ENCODE assay signal across 8 cellular contexts in the genomic region with DNA sequence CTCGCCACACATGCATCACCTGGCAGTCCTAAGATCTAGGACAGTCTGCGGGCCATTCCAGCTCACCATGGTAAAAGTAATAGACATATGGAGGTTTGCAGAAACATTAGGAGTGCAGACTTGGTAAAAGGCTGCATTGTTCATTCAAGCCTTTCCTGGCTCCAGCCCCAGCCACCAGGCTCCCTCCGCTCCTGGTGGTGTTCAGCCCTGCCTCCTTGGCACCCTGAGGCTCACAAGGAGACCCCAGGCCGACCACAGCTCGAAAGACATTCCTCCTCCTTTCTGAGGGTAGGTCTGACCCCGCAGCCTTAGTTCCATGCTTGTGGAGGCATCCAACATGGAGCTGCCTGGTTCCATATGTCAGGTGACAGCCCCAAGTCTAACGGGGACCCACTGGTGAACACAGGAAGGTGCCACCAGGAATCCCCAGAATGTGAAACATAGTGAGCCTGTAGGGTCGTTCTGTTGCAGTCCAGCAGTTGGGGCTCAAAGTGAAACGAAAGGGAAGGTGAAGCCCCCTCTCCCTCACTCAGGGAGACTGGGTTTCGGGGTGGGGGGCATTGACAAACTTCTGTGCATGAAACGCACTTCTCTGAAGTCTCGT. TPM values are rescaled to one million over a fixed set of nuclear protein-coding genes. Genes with fewer than 3 reads are reported as not detected.
DNase-seq lines count a peak whose midpoint lies in the region; ATAC-seq, FAIRE-seq and TF ChIP-seq lines count a peak whose summit lies in the region.

No MANE protein-coding gene starts in this region.

- no peaks in the 10 kb centered on the region for H3K27me3 ChIP-seq in CD4-positive, alpha-beta T cell (ENCODE audit: control insufficient read depth, insufficient read depth, low read length)
- H3K27me3 ChIP-seq in PC-9 (ENCODE audit: insufficient read depth, low read depth), result no peaks in the 10 kb centered on the region
- H3K27me3 ChIP-seq in endothelial cell of umbilical vein (ENCODE audit: control insufficient read depth in 2 of 2, insufficient read depth in 2 of 2, low read length in 2 of 2), result no peaks in the 10 kb centered on the region
- H3K27me3 ChIP-seq in osteoblast (ENCODE audit: insufficient read depth, low read length), result no peaks in the 10 kb centered on the region

- TF ChIP-seq POLR2A in endothelial cell of umbilical vein (IDR thresholded peaks at IDR 0.05; ENCODE audit: low read depth, low read length), result no peak

- no peaks in the 10 kb centered on the region for H3K9me1 ChIP-seq in endothelial cell of umbilical vein (replicated peaks; ENCODE audit: control insufficient read depth, extremely low read depth, insufficient read depth, low read length)

- POLR2A ChIA-PET in CD4-positive, alpha-beta T cell (lab: Charles Lee), result interaction anchor here (0.6 to 2.4 kb wide), 8 partner anchors 12 to 192 kb away, joined by 3 to 14 read pairs (median 5); a partner anchor contains a TSS
- POLR2A ChIA-PET in PC-9 (lab: Charles Lee; ENCODE audit: unreplicated experiment), result no interaction called here
- POLR2A ChIA-PET in endothelial cell of umbilical vein (lab: Charles Lee), result no interaction called here

- H3K79me2 ChIP-seq in PC-9 (ENCODE audit: low read depth) (no peaks in the 10 kb centered on the region), endothelial cell of umbilical vein (ENCODE audit: control insufficient read depth, insufficient read depth, low read length) (no peaks in the 10 kb centered on the region), osteoblast (ENCODE audit: insufficient read depth, low read length) (peaks cover 3% of the 10 kb centered on the region)

- H3K9me3 Mint-ChIP-seq in CD4-positive, alpha-beta T cell, result no peaks in the 10 kb centered on the region

- H3K9me3 ChIP-seq in CD4-positive, alpha-beta T cell (ENCODE audit: control insufficient read depth, low read length), result no peaks in the 10 kb centered on the region
- no peaks in the 10 kb centered on the region for H3K9me3 ChIP-seq in PC-9 (ENCODE audit: insufficient read depth, low read depth)
- no peaks in the 10 kb centered on the region for H3K9me3 ChIP-seq in endothelial cell of umbilical vein (replicated peaks; ENCODE audit: control insufficient read depth, insufficient read depth, low read length)
- no peaks in the 10 kb centered on the region for H3K9me3 ChIP-seq in osteoblast (ENCODE audit: low read depth, low read length)

- peak overlapping the region; percentile 97 for H3K4me3 Mint-ChIP-seq in CD4-positive, alpha-beta T cell

- peak overlapping the region; percentile 93 for H3K27ac Mint-ChIP-seq in CD4-positive, alpha-beta T cell

- H4K20me1 ChIP-seq in PC-9 (ENCODE audit: insufficient read depth) (no peaks in the 10 kb centered on the region), endothelial cell of umbilical vein (replicated peaks; ENCODE audit: control insufficient read depth, extremely low read depth, insufficient read depth, low read length) (no peaks in the 10 kb centered on the region), osteoblast (ENCODE audit: insufficient read depth, low read length) (no peaks in the 10 kb centered on the region)

- no peak for TF ChIP-seq CTCF in CD4-positive, alpha-beta T cell (IDR thresholded peaks at IDR 0.05)
- no peak for TF ChIP-seq CTCF in PC-9 (conservative IDR thresholded peaks at IDR 0.05)
- TF ChIP-seq CTCF in endothelial cell of umbilical vein (IDR thresholded peaks at IDR 0.05; ENCODE audit: extremely low read depth in 1 of 2, insufficient read depth in 1 of 2, low read depth in 1 of 2, low read length in 2 of 2), result no peak
- TF ChIP-seq CTCF in osteoblast (IDR thresholded peaks at IDR 0.05; ENCODE audit: extremely low read depth, low read depth, low read length), result no peak

- no peaks in the 10 kb centered on the region for H3K27me3 Mint-ChIP-seq in CD4-positive, alpha-beta T cell

- H3K27ac ChIP-seq in CD4-positive, alpha-beta T cell (ENCODE audit: low read depth, low read length), result peak overlapping the region; percentile 83
- H3K27ac ChIP-seq in PC-9, result no peak overlapping the region
- H3K27ac ChIP-seq in endothelial cell of umbilical vein (ENCODE audit: insufficient read depth, low read depth, low read length), result peak overlapping the region; percentile 72
- peak overlapping the region; percentile 87 for H3K27ac ChIP-seq in osteoblast (ENCODE audit: low read depth, low read length)

- CTCF ChIA-PET in CD4-positive, alpha-beta T cell (lab: Charles Lee), result no interaction called here
- CTCF ChIA-PET in PC-9 (lab: Charles Lee), result no interaction called here
- CTCF ChIA-PET in endothelial cell of umbilical vein (lab: Charles Lee), result no interaction called here

- no TSS peak for BruUV-seq in PC-9 (replicated peaks; lab: Mats Ljungman, UMichigan)
- BruUV-seq in endothelial cell of umbilical vein (replicated peaks; lab: Mats Ljungman, UMichigan), result no TSS peak

- peak overlapping the region; percentile 90 for H2AFZ ChIP-seq in PC-9
- peak overlapping the region; percentile 79 for H2AFZ ChIP-seq in endothelial cell of umbilical vein (ENCODE audit: low read depth, low read length)
- H2AFZ ChIP-seq in osteoblast (ENCODE audit: low read length), result peak overlapping the region; percentile 87

- H3K36me3 ChIP-seq in PC-9 (ENCODE audit: low read depth), result no peaks in the 10 kb centered on the region
- no peaks in the 10 kb centered on the region for H3K36me3 ChIP-seq in endothelial cell of umbilical vein (ENCODE audit: control insufficient read depth in 2 of 2, extremely low read depth in 1 of 2, insufficient read depth in 2 of 2, low read length in 2 of 2)
- peaks cover 8% of the 10 kb centered on the region for H3K36me3 ChIP-seq in osteoblast (ENCODE audit: insufficient read depth, low read length)

- no peak for DNase-seq in CD4-positive, alpha-beta T cell
- DNase-seq in PC-9 (no peak), endothelial cell of umbilical vein (ENCODE audit: low read depth, low spot score) (no peak), osteoblast (ENCODE audit: insufficient read length, low spot score, missing footprints) (peak; percentile 49), NCI-H446 (lab: John Stamatoyannopoulos, UW) (no peak), kidney glomerular epithelial cell (lab: John Stamatoyannopoulos, UW) (no peak), NCI-H2107 treated with DMSO at 0.1 percent for 48 hours (lab: John Stamatoyannopoulos, UW; ENCODE audit: unreplicated experiment) (no peak), epidermal melanocyte (ENCODE audit: insufficient read length, low spot score) (no peak)

- intact Hi-C loops in CD4-positive, alpha-beta T cell (cut with DNase I, micrococcal nuclease), result loop anchor here (1.0 to 10.0 kb wide), 5 partner anchors 36 to 489 kb away; a partner anchor contains a TSS
- intact Hi-C loops in PC-9 (cut with micrococcal nuclease; ENCODE audit: unreplicated experiment) (loop anchor here (10.0 kb wide), 1 partner anchor 204 kb away; no protein-coding TSS in a partner anchor), endothelial cell of umbilical vein (cut with micrococcal nuclease) (loop anchor here (2.0 to 5.0 kb wide), 2 partner anchors 280 to 344 kb away; a partner anchor contains a TSS)

- peaks cover 28% of the 10 kb centered on the region for H3K36me3 Mint-ChIP-seq in CD4-positive, alpha-beta T cell (ENCODE audit: low read depth)

- H3K9ac ChIP-seq in endothelial cell of umbilical vein (replicated peaks; ENCODE audit: extremely low read depth, insufficient read depth, low read length), result peak overlapping the region; percentile 69

- FAIRE-seq in endothelial cell of umbilical vein (lab: Jason Lieb, UNC), result peak; percentile 4

- H3K4me2 ChIP-seq in PC-9 (peak overlapping the region; percentile 93), endothelial cell of umbilical vein (ENCODE audit: insufficient read depth, low read length) (peak overlapping the region; percentile 73), osteoblast (ENCODE audit: insufficient read depth, low read length) (peak overlapping the region; percentile 90)

- peaks cover 92% of the 10 kb centered on the region for H3K4me1 Mint-ChIP-seq in CD4-positive, alpha-beta T cell (ENCODE audit: low read depth)

- H3K9me2 ChIP-seq in PC-9 (ENCODE audit: insufficient read depth), result no peaks in the 10 kb centered on the region

- ATAC-seq in CD4-positive, alpha-beta T cell (ENCODE audit: poor library complexity), result no peak

- no peaks in the 10 kb centered on the region; the same call in 1 of the 2 replicates for H3F3A ChIP-seq in PC-9 (ENCODE audit: insufficient read depth, low read depth)

- peak overlapping the region; percentile 75 for H3K4me3 ChIP-seq in PC-9
- H3K4me3 ChIP-seq in endothelial cell of umbilical vein (replicated peaks in 1 of 3; ENCODE audit: insufficient read depth in 1 of 3, low read depth in 1 of 3, low read length in 3 of 3), result peak overlapping the region in 2 of 3 experiments; percentile 49 to 77
- H3K4me3 ChIP-seq in osteoblast (ENCODE audit: insufficient read depth, low read length), result peak overlapping the region; percentile 84

- H3K4me1 ChIP-seq in PC-9 (replicated peaks; ENCODE audit: insufficient read depth), result peaks cover 9% of the 10 kb centered on the region
- H3K4me1 ChIP-seq in endothelial cell of umbilical vein (ENCODE audit: control insufficient read depth, extremely low read depth, insufficient read depth, low read length), result peaks cover 60% of the 10 kb centered on the region
- H3K4me1 ChIP-seq in osteoblast (ENCODE audit: insufficient read depth, low read length), result peaks cover 27% of the 10 kb centered on the region

- dilution Hi-C loops in endothelial cell of umbilical vein (cut with MboI; ENCODE audit: extremely low pct_ligation_motif_present, low sequenced_read_pairs), result no loop called here

TF ChIP-seq in endothelial cell of umbilical vein, 7 proteins besides CTCF, POLR2A, EP300 and RAD21:
- TF ChIP-seq EZH2 (IDR thresholded peaks at IDR 0.05; ENCODE audit: borderline replicate concordance, low read depth, low read length, severe bottlenecking) (no peak), GATA2 (IDR thresholded peaks at IDR 0.05; ENCODE audit: insufficient read depth, insufficient read length, low read depth, low read length) (no peak), JUN (IDR thresholded peaks at IDR 0.05; ENCODE audit: borderline replicate concordance, insufficient read depth, insufficient read length, low read depth) (no peak), MYC (IDR thresholded peaks at IDR 0.05; ENCODE audit: low read depth, low read length) (no peak), FOS (IDR thresholded peaks at IDR 0.05; ENCODE audit: borderline replicate concordance, insufficient read depth, low read length) (no peak)
TF ChIP-seq in endothelial cell of umbilical vein: peak in this region for 0.

RNA-seq across cellular contexts. Expression of a gene that starts 5.0 kb away (rescaled TPM):
- 100 to 1,000 TPM; 242 to 243 TPM for total RNA-seq in CD4-positive, alpha-beta T cell
- total RNA-seq in PC-9 (2021) (50.2 and 61.7 TPM in 2 replicates), endothelial cell of umbilical vein (90.6 and 108 TPM in 2 replicates), osteoblast (137 and 149 TPM in 2 replicates)
- polyA plus RNA-seq in endothelial cell of umbilical vein, result 24.2 and 33.7 TPM in 2 replicates
- 61.2 and 63.7 TPM in 2 replicates for polyA plus RNA-seq in endothelial cell of umbilical vein (2011; cell fraction: cytosol; rRNA removed)
- polyA plus RNA-seq in endothelial cell of umbilical vein (2011; cell fraction: nucleus; rRNA removed), result 109 and 143 TPM in 2 replicates
- 125 and 163 TPM in 2 replicates for polyA plus RNA-seq in endothelial cell of umbilical vein (2012)
- 61.4 and 63.8 TPM in 2 replicates for polyA minus RNA-seq in endothelial cell of umbilical vein
- polyA minus RNA-seq in endothelial cell of umbilical vein (2011; cell fraction: cytosol; rRNA and poly(A)+ RNA removed), result 13.2 TPM
- polyA minus RNA-seq in endothelial cell of umbilical vein (2011; cell fraction: nucleus; rRNA and poly(A)+ RNA removed), result 156 and 181 TPM in 2 replicates
